20 cellular contexts compared by ENCODE assay signal in the genomic region with DNA sequence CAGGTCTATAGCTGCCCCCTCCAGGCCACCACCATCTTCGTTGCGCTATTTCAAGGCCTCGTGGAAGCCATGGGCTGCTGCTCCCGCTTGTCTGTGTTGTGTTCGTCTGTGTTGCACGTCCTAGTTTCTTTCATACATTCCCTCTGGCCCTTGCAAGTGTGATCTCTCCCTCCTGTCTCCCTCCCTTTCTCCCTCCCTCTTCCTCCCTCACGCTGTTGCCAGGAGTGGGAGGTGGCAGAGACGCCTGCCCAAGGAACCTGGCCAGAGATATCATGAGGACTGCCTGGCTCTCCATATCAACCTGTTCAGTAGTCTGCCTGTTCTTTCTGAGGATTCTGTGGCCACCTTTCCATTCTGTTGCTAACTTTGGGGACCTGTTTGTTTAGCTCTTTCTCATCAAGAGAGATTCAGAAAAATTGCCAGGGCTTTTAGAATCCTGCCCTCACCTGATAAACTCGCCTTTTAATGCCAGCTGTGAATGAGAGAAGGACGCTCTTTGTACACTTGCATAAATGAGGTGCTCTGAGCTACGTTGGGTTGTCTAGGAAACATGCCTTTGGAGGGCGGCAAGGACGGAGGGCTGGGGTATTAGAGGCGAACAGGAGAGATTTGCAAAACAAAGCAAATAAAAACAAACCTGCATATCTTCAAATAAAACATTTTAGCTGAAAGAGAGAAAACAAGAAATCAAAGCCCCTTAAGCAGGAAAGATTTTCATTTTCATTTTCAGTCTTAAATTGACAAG.
DNase-seq lines count a peak whose midpoint lies in the region; ATAC-seq and TF ChIP-seq lines count a peak whose summit lies in the region.
"Had no signal": no experiment of that assay in that cellular context is flagged by ENCODE, and none has a peak within 500 bp of the region (broad histone marks: within the 10 kb centered on the region; RNA-seq: fewer than 3 reads in every experiment).

No MANE protein-coding gene starts in this region.

- no peak for TF ChIP-seq CTCF in right atrium auricular region (IDR thresholded peaks at IDR 0.05)
- no peak for TF ChIP-seq CTCF in body of pancreas (IDR thresholded peaks at IDR 0.05)
- no peak for TF ChIP-seq CTCF in nephron (IDR thresholded peaks at IDR 0.05; ENCODE audit: unreplicated experiment in 3 of 3)
- no peak for TF ChIP-seq CTCF in vagina (IDR thresholded peaks at IDR 0.05)
- no peak for TF ChIP-seq CTCF in gastroesophageal sphincter (IDR thresholded peaks at IDR 0.05)

- peak overlapping the region in 2 of 3 experiments; percentile 3 to 43 for H3K27ac Mint-ChIP-seq in nephron
- H3K27ac Mint-ChIP-seq: activated CD4-positive, alpha-beta memory T cell treated with anti-CD3 and anti-CD28 coated beads, Interleukin-2, amount 10 ng/mL, durations not matched to agents 7 days and 5 days; CD4-positive, alpha-beta T cell had no signal

- H3K4me1 Mint-ChIP-seq in nephron = peaks cover 22% of the 10 kb centered on the region
- H3K4me1 Mint-ChIP-seq: activated CD4-positive, alpha-beta memory T cell treated with anti-CD3 and anti-CD28 coated beads, Interleukin-2, amount 10 ng/mL, durations not matched to agents 7 days and 5 days had no signal

- TF ChIP-seq EP300 in gastroesophageal sphincter (IDR thresholded peaks at IDR 0.05) = no peak

- no peaks in the 10 kb centered on the region for H3K9me3 ChIP-seq in right atrium auricular region
- H3K9me3 ChIP-seq in body of pancreas = no peaks in the 10 kb centered on the region
- no peaks in the 10 kb centered on the region for H3K9me3 ChIP-seq in vagina
- no peaks in the 10 kb centered on the region for H3K9me3 ChIP-seq in gastroesophageal sphincter

- H3K4me1 ChIP-seq in right atrium auricular region (peaks cover 0 to 6% of the 10 kb centered on the region in 2 donors), body of pancreas (no peaks in the 10 kb centered on the region), vagina (no peaks in the 10 kb centered on the region), gastroesophageal sphincter (no peaks in the 10 kb centered on the region)

- H3K27me3 ChIP-seq in right atrium auricular region = no peaks in the 10 kb centered on the region
- no peaks in the 10 kb centered on the region for H3K27me3 ChIP-seq in body of pancreas
- H3K27me3 ChIP-seq in vagina = no peaks in the 10 kb centered on the region
- H3K27me3 ChIP-seq in gastroesophageal sphincter = no peaks in the 10 kb centered on the region

- ATAC-seq in Right ventricle myocardium inferior (no peak), body of pancreas (peak; percentile 24), gastroesophageal sphincter (no peak), HG03159 (IDR thresholded peaks at IDR 0.05; ENCODE audit: unreplicated experiment) (no peak)
- ATAC-seq: effector memory CD8-positive, alpha-beta T cell had no signal

- H3K27ac ChIP-seq in right atrium auricular region (no peak overlapping the region), body of pancreas (no peak overlapping the region), vagina (no peak overlapping the region), gastroesophageal sphincter (no peak overlapping the region)
- H3K27ac ChIP-seq: SK-N-MC had no signal

- H3K4me3 ChIP-seq in right atrium auricular region (no peak overlapping the region), body of pancreas (no peak overlapping the region), vagina (no peak overlapping the region), gastroesophageal sphincter (no peak overlapping the region)
- H3K4me3 ChIP-seq: SK-N-MC had no signal

- no peak overlapping the region for H3K4me3 Mint-ChIP-seq in nephron
- H3K4me3 Mint-ChIP-seq: activated CD4-positive, alpha-beta memory T cell treated with anti-CD3 and anti-CD28 coated beads, Interleukin-2, amount 10 ng/mL, durations not matched to agents 7 days and 5 days; CD4-positive, alpha-beta T cell; effector memory CD8-positive, alpha-beta T cell had no signal

- intact Hi-C loops in Right ventricle myocardium inferior (cut with DNase I) (no loop called here), body of pancreas (cut with DNase I) (no loop called here), vagina (cut with DNase I) (no loop called here)

- TF ChIP-seq POLR2A in body of pancreas (IDR thresholded peaks at IDR 0.05) = no peak
- TF ChIP-seq POLR2A in vagina (IDR thresholded peaks at IDR 0.05) = no peak
- no peak for TF ChIP-seq POLR2A in gastroesophageal sphincter (IDR thresholded peaks at IDR 0.05)

- H3K36me3 ChIP-seq in right atrium auricular region (no peaks in the 10 kb centered on the region), body of pancreas (replicated peaks in 1 of 2; ENCODE audit: insufficient read depth in 1 of 2, low read depth in 2 of 2) (no peaks in the 10 kb centered on the region), vagina (no peaks in the 10 kb centered on the region), gastroesophageal sphincter (peaks cover 0 to 41% of the 10 kb centered on the region in 2 donors)

- peaks cover 26% of the 10 kb centered on the region for H3K36me3 Mint-ChIP-seq in nephron (ENCODE audit: low read depth)

- DNase-seq in Right ventricle myocardium inferior (ENCODE audit: missing footprints) = peak; percentile 5
- DNase-seq in right atrium auricular region (ENCODE audit: low spot score) = no peak
- DNase-seq in body of pancreas = peak in 1 of 4 donors; percentile 54
- DNase-seq in vagina (ENCODE audit: extremely low spot score in 2 of 2) = peak; percentile 67 to 77
- no peak for DNase-seq in UCSD-AML1 (lab: John Stamatoyannopoulos, UW; ENCODE audit: unreplicated experiment)
- DNase-seq: activated CD4-positive, alpha-beta memory T cell treated with anti-CD3 and anti-CD28 coated beads, Interleukin-2, amount 10 ng/mL, durations not matched to agents 7 days and 5 days; activated CD4-positive, CD25-positive, alpha-beta regulatory T cell; CD4-positive, alpha-beta T cell; effector memory CD8-positive, alpha-beta T cell; HCEC 1CT; KG1; mesendoderm; NCI-H1436 treated with DMSO at 0.1 percent for 48 hours; NCI-H2171; NCI-H526; T-helper 9 cell had no signal

- no peaks in the 10 kb centered on the region for H3K27me3 Mint-ChIP-seq in nephron (ENCODE audit: low read depth)
- H3K27me3 Mint-ChIP-seq: activated CD4-positive, alpha-beta memory T cell treated with anti-CD3 and anti-CD28 coated beads, Interleukin-2, amount 10 ng/mL, durations not matched to agents 7 days and 5 days; CD4-positive, alpha-beta T cell; effector memory CD8-positive, alpha-beta T cell had no signal

- 70 to 79% methylated on average over 14 of the region's 14 CpGs for WGBS in body of pancreas, 2 donors
- 85 to 86% methylated on average over 4 to 9 of the region's 14 CpGs for WGBS in gastroesophageal sphincter (ENCODE audit: low coverage in 1 of 2), 2 donors

- H3K9me3 Mint-ChIP-seq in nephron = no peaks in the 10 kb centered on the region
- H3K9me3 Mint-ChIP-seq: activated CD4-positive, alpha-beta memory T cell treated with anti-CD3 and anti-CD28 coated beads, Interleukin-2, amount 10 ng/mL, durations not matched to agents 7 days and 5 days; CD4-positive, alpha-beta T cell; effector memory CD8-positive, alpha-beta T cell had no signal

Comparison
In these comparisons a context has a peak if more than half of its experiments do, and no peak if none do; other contexts are left out.
1. DNase-seq: peak in Right ventricle myocardium inferior (single experiment) and vagina (2 of 2); none in right atrium auricular region (single experiment) and UCSD-AML1 (single experiment).